ENCODE assay signal across 24 cellular contexts in genomic region chr18:62576277-62576676, GRCh38. TPM values are rescaled to one million over a fixed set of nuclear protein-coding genes. Genes with fewer than 3 reads are reported as not detected.
A peak's percentile ranks its signal among the peaks of the same experiment; 100 is the strongest.
DNase-seq lines count a peak whose midpoint lies in the region; ATAC-seq, FAIRE-seq and TF ChIP-seq lines count a peak whose summit lies in the region.
"Had no signal": no experiment of that assay in that cellular context is flagged by ENCODE, and none has a peak within 500 bp of the region (broad histone marks: within the 10 kb centered on the region; RNA-seq: fewer than 3 reads in every experiment).

No MANE protein-coding gene starts in this region.

- no peak overlapping the region for H2AFZ ChIP-seq in OCI-LY1 (ENCODE audit: low read length)
- H2AFZ ChIP-seq: GM23338 had no signal

- H3K27ac ChIP-seq in OCI-LY1 (ENCODE audit: low read depth, low read length, poor library complexity, severe bottlenecking) (peak overlapping the region; percentile 57), pancreas (no peak overlapping the region)
- H3K27ac ChIP-seq: HL-60, RWPE1 had no signal

- peak overlapping the region; percentile 7 for H3K27ac Mint-ChIP-seq in activated CD8-positive, alpha-beta memory T cell treated with anti-CD3 and anti-CD28 coated beads, Interleukin-2, amount 10 ng/mL, durations not matched to agents 7 days and 5 days
- H3K27ac Mint-ChIP-seq in dendritic cell treated with granulocyte-macrophage colony-stimulating factor and Interleukin-4, amounts not matched to agents 40 ng/mL and 50 ng/mL, for 4 days, result peak overlapping the region; percentile 75
- no peak overlapping the region for H3K27ac Mint-ChIP-seq in stimulated activated effector memory CD8-positive, alpha-beta T cell treated with anti-CD3 and anti-CD28 coated beads, Interleukin-12 subunit alpha, Interleukin-12 subunit beta, amount 100 ng/mL, for 72 hours
- H3K27ac Mint-ChIP-seq in endothelial cell (ENCODE audit: unreplicated experiment), result no peak overlapping the region
- H3K27ac Mint-ChIP-seq: GM23338 had no signal

- no peaks in the 10 kb centered on the region for H3K79me2 ChIP-seq in OCI-LY1 (ENCODE audit: insufficient read depth, low read length)

- no peak for ATAC-seq in activated CD8-positive, alpha-beta memory T cell treated with anti-CD3 and anti-CD28 coated beads, Interleukin-2, amount 10 ng/mL, durations not matched to agents 7 days and 5 days
- no peak for ATAC-seq in pancreas
- no peak for ATAC-seq in stimulated activated effector memory CD8-positive, alpha-beta T cell treated with anti-CD3 and anti-CD28 coated beads, Interleukin-12 subunit alpha, Interleukin-12 subunit beta, amount 100 ng/mL, for 72 hours
- ATAC-seq: GM23338, Panc1 had no signal

- 92 to 94% methylated on average over 9 of the region's 9 CpGs for WGBS in pancreas, 2 donors

- peak overlapping the region; percentile 69 for H3K4me2 ChIP-seq in OCI-LY1 (ENCODE audit: low read length)
- H3K4me2 ChIP-seq: GM23338 had no signal

- H3K27me3 ChIP-seq in OCI-LY1 (ENCODE audit: insufficient read depth, low read length), result no peaks in the 10 kb centered on the region
- H3K27me3 ChIP-seq in pancreas, result no peaks in the 10 kb centered on the region

- no peaks in the 10 kb centered on the region for H3F3A ChIP-seq in OCI-LY1 (ENCODE audit: insufficient read depth, low read length)

- intact Hi-C loops in dendritic cell treated with granulocyte-macrophage colony-stimulating factor and Interleukin-4, amounts not matched to agents 40 ng/mL and 50 ng/mL, for 4 days (cut with micrococcal nuclease), result no loop called here
- intact Hi-C loops in pancreas (cut with DNase I), result no loop called here

- H3K4me1 Mint-ChIP-seq in activated CD8-positive, alpha-beta memory T cell treated with anti-CD3 and anti-CD28 coated beads, Interleukin-2, amount 10 ng/mL, durations not matched to agents 7 days and 5 days, result peaks cover 41% of the 10 kb centered on the region
- H3K4me1 Mint-ChIP-seq in dendritic cell treated with granulocyte-macrophage colony-stimulating factor and Interleukin-4, amounts not matched to agents 40 ng/mL and 50 ng/mL, for 4 days (ENCODE audit: low read depth), result peaks cover 27% of the 10 kb centered on the region
- H3K4me1 Mint-ChIP-seq in stimulated activated effector memory CD8-positive, alpha-beta T cell treated with anti-CD3 and anti-CD28 coated beads, Interleukin-12 subunit alpha, Interleukin-12 subunit beta, amount 100 ng/mL, for 72 hours, result peaks cover 27% of the 10 kb centered on the region
- H3K4me1 Mint-ChIP-seq in endothelial cell (ENCODE audit: unreplicated experiment), result no peaks in the 10 kb centered on the region

- H3K27me3 Mint-ChIP-seq in activated CD8-positive, alpha-beta memory T cell treated with anti-CD3 and anti-CD28 coated beads, Interleukin-2, amount 10 ng/mL, durations not matched to agents 7 days and 5 days, result no peaks in the 10 kb centered on the region
- H3K27me3 Mint-ChIP-seq in dendritic cell treated with granulocyte-macrophage colony-stimulating factor and Interleukin-4, amounts not matched to agents 40 ng/mL and 50 ng/mL, for 4 days, result no peaks in the 10 kb centered on the region
- H3K27me3 Mint-ChIP-seq in endothelial cell (ENCODE audit: unreplicated experiment), result peaks cover 5% of the 10 kb centered on the region

- no peaks in the 10 kb centered on the region for H3K9me3 Mint-ChIP-seq in activated CD8-positive, alpha-beta memory T cell treated with anti-CD3 and anti-CD28 coated beads, Interleukin-2, amount 10 ng/mL, durations not matched to agents 7 days and 5 days (ENCODE audit: low read depth)
- no peaks in the 10 kb centered on the region for H3K9me3 Mint-ChIP-seq in dendritic cell treated with granulocyte-macrophage colony-stimulating factor and Interleukin-4, amounts not matched to agents 40 ng/mL and 50 ng/mL, for 4 days
- H3K9me3 Mint-ChIP-seq in stimulated activated effector memory CD8-positive, alpha-beta T cell treated with anti-CD3 and anti-CD28 coated beads, Interleukin-12 subunit alpha, Interleukin-12 subunit beta, amount 100 ng/mL, for 72 hours, result no peaks in the 10 kb centered on the region
- H3K9me3 Mint-ChIP-seq in endothelial cell (ENCODE audit: unreplicated experiment), result no peaks in the 10 kb centered on the region
- H3K9me3 Mint-ChIP-seq: GM23338, H9 had no signal

- peak overlapping the region; percentile 43 for H3K4me3 ChIP-seq in OCI-LY1 (ENCODE audit: low read depth, low read length, poor library complexity, severe bottlenecking)
- H3K4me3 ChIP-seq in pancreas, result no peak overlapping the region
- H3K4me3 ChIP-seq: GM23338 had no signal

- DNase-seq in activated CD8-positive, alpha-beta memory T cell treated with anti-CD3 and anti-CD28 coated beads, Interleukin-2, amount 10 ng/mL, durations not matched to agents 7 days and 5 days, result no peak
- no peak for DNase-seq in activated CD8-positive, alpha-beta memory T cell treated with anti-CD3 and anti-CD28 coated beads, Interleukin-2, amount 50 U/mL, for 48 hours
- DNase-seq in pancreas, result no peak
- DNase-seq in stimulated activated effector memory CD8-positive, alpha-beta T cell treated with anti-CD3 and anti-CD28 coated beads, Interleukin-12 subunit alpha, Interleukin-12 subunit beta, amount 100 ng/mL, for 72 hours (ENCODE audit: low spot score in 2 of 2), result no peak
- no peak for DNase-seq in endothelial cell (ENCODE audit: low spot score)
- DNase-seq: Calu3; DND-41; H9; NCI-H1092; NCI-H1417 treated with DMSO at 0.1 percent for 48 hours; NCI-H1694 treated with DMSO at 0.1 percent for 48 hours; NCI-H2081; NCI-H2171 treated with DMSO at 0.1 percent for 48 hours; NCI-H446; NCI-H524 treated with DMSO at 0.1 percent for 48 hours; NCI-H774; NK-92 treated with Interleukin-12 subunit alpha and Interleukin-12 subunit beta, amount 100 ng/mL, for 24 hours; SHP77 had no signal

- no peaks in the 10 kb centered on the region for H3K9me2 ChIP-seq in OCI-LY1 (ENCODE audit: low read depth, low read length)

- H3K36me3 Mint-ChIP-seq in activated CD8-positive, alpha-beta memory T cell treated with anti-CD3 and anti-CD28 coated beads, Interleukin-2, amount 10 ng/mL, durations not matched to agents 7 days and 5 days, result peaks cover 80% of the 10 kb centered on the region
- peaks cover 74% of the 10 kb centered on the region for H3K36me3 Mint-ChIP-seq in dendritic cell treated with granulocyte-macrophage colony-stimulating factor and Interleukin-4, amounts not matched to agents 40 ng/mL and 50 ng/mL, for 4 days (ENCODE audit: low read depth)
- peaks cover 90% of the 10 kb centered on the region for H3K36me3 Mint-ChIP-seq in stimulated activated effector memory CD8-positive, alpha-beta T cell treated with anti-CD3 and anti-CD28 coated beads, Interleukin-12 subunit alpha, Interleukin-12 subunit beta, amount 100 ng/mL, for 72 hours
- peaks cover 31% of the 10 kb centered on the region for H3K36me3 Mint-ChIP-seq in endothelial cell (ENCODE audit: low read depth, unreplicated experiment)

- TF ChIP-seq CTCF in OCI-LY1 (IDR thresholded peaks at IDR 0.05; ENCODE audit: low read length) (no peak), pancreas (IDR thresholded peaks at IDR 0.05) (no peak), endothelial cell (IDR thresholded peaks at IDR 0.05; ENCODE audit: unreplicated experiment) (no peak)

- no peak for FAIRE-seq in pancreas (lab: Jason Lieb, UNC)

- CTCF ChIA-PET in activated CD8-positive, alpha-beta memory T cell treated with anti-CD3 and anti-CD28 coated beads, Interleukin-2, amount 10 ng/mL, durations not matched to agents 7 days and 5 days (lab: Charles Lee), result interaction anchor here (0.9 kb wide), 1 partner anchor 24 kb away, joined by 3 read pairs; no protein-coding TSS in a partner anchor

- no peak overlapping the region for H3K4me3 Mint-ChIP-seq in activated CD8-positive, alpha-beta memory T cell treated with anti-CD3 and anti-CD28 coated beads, Interleukin-2, amount 10 ng/mL, durations not matched to agents 7 days and 5 days
- H3K4me3 Mint-ChIP-seq in dendritic cell treated with granulocyte-macrophage colony-stimulating factor and Interleukin-4, amounts not matched to agents 40 ng/mL and 50 ng/mL, for 4 days, result no peak overlapping the region
- no peak overlapping the region for H3K4me3 Mint-ChIP-seq in stimulated activated effector memory CD8-positive, alpha-beta T cell treated with anti-CD3 and anti-CD28 coated beads, Interleukin-12 subunit alpha, Interleukin-12 subunit beta, amount 100 ng/mL, for 72 hours
- H3K4me3 Mint-ChIP-seq in endothelial cell (ENCODE audit: unreplicated experiment), result no peak overlapping the region
- H3K4me3 Mint-ChIP-seq: GM23338, H9 had no signal

- H3K36me3 ChIP-seq in OCI-LY1 (ENCODE audit: insufficient read depth, low read length) (peaks cover 44% of the 10 kb centered on the region), pancreas (peaks cover 0 to 40% (median 10%) of the 10 kb centered on the region in 3 donors)

- peak overlapping the region; percentile 29; the same call in 1 of the 2 replicates for H3K9ac ChIP-seq in OCI-LY1 (ENCODE audit: low read length)

- H3K9me3 ChIP-seq in OCI-LY1 (ENCODE audit: low read length) (no peaks in the 10 kb centered on the region), pancreas (no peaks in the 10 kb centered on the region)

- H4K20me1 ChIP-seq in OCI-LY1 (ENCODE audit: insufficient read depth, low read length), result no peaks in the 10 kb centered on the region

- H3K4me1 ChIP-seq in OCI-LY1 (ENCODE audit: insufficient read depth, low read length, severe bottlenecking) (peaks cover 31% of the 10 kb centered on the region), pancreas (no peaks in the 10 kb centered on the region)

RNA-seq across cellular contexts. Expression of gene ZCCHC2, which starts 53.5 kb away (rescaled TPM):
- total RNA-seq in activated CD8-positive, alpha-beta memory T cell treated with anti-CD3 and anti-CD28 coated beads, Interleukin-2, amount 10 ng/mL, durations not matched to agents 7 days and 5 days, result 10 to 100 TPM; 45.7 to 71.8 TPM
- total RNA-seq in pancreas (10 to 100 TPM in 1 of 6 donors, 1 to 10 TPM in 5; 7.4 to 14.2 (median 8.3) TPM), endothelial cell (ENCODE audit: unreplicated experiment) (21.0 TPM)
- polyA plus RNA-seq in pancreas, result 1 to 10 TPM; 4.1 to 6.0 TPM

Comparison
In these comparisons a context has a peak if more than half of its experiments do, and no peak if none do; other contexts are left out.
1. H3K27ac Mint-ChIP-seq: peak in activated CD8-positive, alpha-beta memory T cell treated with anti-CD3 and anti-CD28 coated beads, Interleukin-2, amount 10 ng/mL, durations not matched to agents 7 days and 5 days (single experiment) and dendritic cell treated with granulocyte-macrophage colony-stimulating factor and Interleukin-4, amounts not matched to agents 40 ng/mL and 50 ng/mL, for 4 days (single experiment); none in stimulated activated effector memory CD8-positive, alpha-beta T cell treated with anti-CD3 and anti-CD28 coated beads, Interleukin-12 subunit alpha, Interleukin-12 subunit beta, amount 100 ng/mL, for 72 hours (single experiment) and endothelial cell (single experiment).